1 cellular context compared by ENCODE assay signal in the genomic region with DNA sequence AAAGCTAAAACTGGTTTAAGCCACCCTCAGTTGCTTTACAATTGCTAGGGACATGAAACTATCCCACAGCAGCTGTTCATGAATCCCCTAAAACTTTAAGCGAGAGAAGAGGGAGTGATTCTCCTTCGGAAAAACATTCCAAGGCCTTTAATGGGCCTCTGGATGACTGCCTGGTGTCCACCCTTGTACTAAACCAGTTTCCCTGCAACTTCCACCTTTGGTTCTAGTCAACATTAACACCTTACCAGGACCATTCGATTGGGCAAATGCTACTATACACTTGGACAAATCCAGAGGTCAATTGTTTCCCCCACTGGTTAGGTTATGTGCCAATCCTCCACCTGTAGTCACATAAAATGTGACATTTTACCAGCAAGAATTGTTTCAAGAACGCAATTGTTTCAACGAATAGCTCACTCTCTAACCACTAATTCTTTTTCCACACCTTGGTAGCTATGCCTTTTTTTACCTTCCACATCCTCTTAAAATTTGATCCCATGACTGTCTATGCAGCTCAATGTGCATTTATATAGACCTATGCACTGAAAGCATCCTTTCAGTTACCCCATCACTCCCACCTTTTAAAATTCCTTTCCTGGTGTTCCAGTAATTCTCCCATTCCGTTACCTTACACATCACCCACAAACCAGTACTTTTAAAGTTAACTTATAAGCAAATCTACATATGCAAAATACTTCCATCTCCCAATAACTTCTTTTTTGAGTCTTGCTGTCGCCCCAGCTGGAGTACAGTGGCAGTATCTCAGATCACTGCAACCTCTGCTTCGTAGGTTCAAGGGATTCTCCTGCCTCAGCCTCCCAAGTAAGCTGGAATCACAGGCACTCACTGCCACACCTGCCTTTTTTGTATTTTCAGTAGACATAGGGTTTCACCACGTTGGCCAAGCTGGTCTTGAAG.
TF ChIP-seq lines count a peak whose summit lies in the region.

No MANE protein-coding gene starts in this region.

TF ChIP-seq in SK-N-SH treated with all-trans-retinoic acid at 6 μM for 48 hours, 23 proteins besides CTCF, POLR2A, EP300 and RAD21 (continued from another document):
- TF ChIP-seq ZNF8 (CRISPR knock-in tag; IDR thresholded peaks at IDR 0.05): peak; percentile 51
- no peak for TF ChIP-seq ISL1 (CRISPR knock-in tag; IDR thresholded peaks at IDR 0.05)
- TF ChIP-seq ESRRG (CRISPR knock-in tag; IDR thresholded peaks at IDR 0.05): peak; percentile 32; the same call in 1 of the 2 replicates
- no peak for TF ChIP-seq OSR1 (CRISPR knock-in tag; IDR thresholded peaks at IDR 0.05)
- no peak for TF ChIP-seq SNAI2 (CRISPR knock-in tag; IDR thresholded peaks at IDR 0.05)
- TF ChIP-seq ZNF70 (CRISPR knock-in tag; IDR thresholded peaks at IDR 0.05): peak; percentile 44
- peak; percentile 57 for TF ChIP-seq ZFP30 (CRISPR knock-in tag; IDR thresholded peaks at IDR 0.05)
- peak; percentile 74 for TF ChIP-seq TOX (CRISPR knock-in tag; IDR thresholded peaks at IDR 0.05; ENCODE audit: borderline replicate concordance)
- TF ChIP-seq ARNTL (CRISPR knock-in tag; IDR thresholded peaks at IDR 0.05; ENCODE audit: borderline replicate concordance, low read depth): peak; percentile 78; the same call in 1 of the 2 replicates
- peak; percentile 91 for TF ChIP-seq ZC3H10 (CRISPR knock-in tag; IDR thresholded peaks at IDR 0.05)
- no peak for TF ChIP-seq ZFP3 (CRISPR knock-in tag; IDR thresholded peaks at IDR 0.05)
- no peak for TF ChIP-seq BACH2 (CRISPR knock-in tag; IDR thresholded peaks at IDR 0.05; ENCODE audit: borderline replicate concordance)
- no peak for TF ChIP-seq CSDC2 (CRISPR knock-in tag; IDR thresholded peaks at IDR 0.05)
- peak; percentile 94 for TF ChIP-seq GLIS3 (CRISPR knock-in tag; IDR thresholded peaks at IDR 0.05)
- TF ChIP-seq PPARA (CRISPR knock-in tag; IDR thresholded peaks at IDR 0.05; ENCODE audit: borderline replicate concordance): peak; percentile 40; the same call in 1 of the 2 replicates
- TF ChIP-seq, protein P1, sequence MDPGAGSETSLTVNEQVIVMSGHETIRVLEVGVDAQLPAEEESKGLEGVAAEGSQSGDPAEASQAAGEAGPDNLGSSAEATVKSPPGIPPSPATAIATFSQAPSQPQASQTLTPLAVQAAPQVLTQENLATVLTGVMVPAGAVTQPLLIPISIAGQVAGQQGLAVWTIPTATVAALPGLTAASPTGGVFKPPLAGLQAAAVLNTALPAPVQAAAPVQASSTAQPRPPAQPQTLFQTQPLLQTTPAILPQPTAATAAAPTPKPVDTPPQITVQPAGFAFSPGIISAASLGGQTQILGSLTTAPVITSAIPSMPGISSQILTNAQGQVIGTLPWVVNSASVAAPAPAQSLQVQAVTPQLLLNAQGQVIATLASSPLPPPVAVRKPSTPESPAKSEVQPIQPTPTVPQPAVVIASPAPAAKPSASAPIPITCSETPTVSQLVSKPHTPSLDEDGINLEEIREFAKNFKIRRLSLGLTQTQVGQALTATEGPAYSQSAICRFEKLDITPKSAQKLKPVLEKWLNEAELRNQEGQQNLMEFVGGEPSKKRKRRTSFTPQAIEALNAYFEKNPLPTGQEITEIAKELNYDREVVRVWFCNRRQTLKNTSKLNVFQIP (CRISPR knock-in tag; IDR thresholded peaks at IDR 0.05; ENCODE audit: borderline replicate concordance, low read depth): peak; percentile 39; the same call in 1 of the 2 replicates
- TF ChIP-seq, protein P2, sequence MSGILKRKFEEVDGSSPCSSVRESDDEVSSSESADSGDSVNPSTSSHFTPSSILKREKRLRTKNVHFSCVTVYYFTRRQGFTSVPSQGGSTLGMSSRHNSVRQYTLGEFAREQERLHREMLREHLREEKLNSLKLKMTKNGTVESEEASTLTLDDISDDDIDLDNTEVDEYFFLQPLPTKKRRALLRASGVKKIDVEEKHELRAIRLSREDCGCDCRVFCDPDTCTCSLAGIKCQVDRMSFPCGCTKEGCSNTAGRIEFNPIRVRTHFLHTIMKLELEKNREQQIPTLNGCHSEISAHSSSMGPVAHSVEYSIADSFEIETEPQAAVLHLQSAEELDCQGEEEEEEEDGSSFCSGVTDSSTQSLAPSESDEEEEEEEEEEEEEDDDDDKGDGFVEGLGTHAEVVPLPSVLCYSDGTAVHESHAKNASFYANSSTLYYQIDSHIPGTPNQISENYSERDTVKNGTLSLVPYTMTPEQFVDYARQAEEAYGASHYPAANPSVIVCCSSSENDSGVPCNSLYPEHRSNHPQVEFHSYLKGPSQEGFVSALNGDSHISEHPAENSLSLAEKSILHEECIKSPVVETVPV (CRISPR knock-in tag; IDR thresholded peaks at IDR 0.05): peak; percentile 87; the same call in 1 of the 2 replicates
